ENCODE assay signal across 20 cellular contexts in the genomic region with DNA sequence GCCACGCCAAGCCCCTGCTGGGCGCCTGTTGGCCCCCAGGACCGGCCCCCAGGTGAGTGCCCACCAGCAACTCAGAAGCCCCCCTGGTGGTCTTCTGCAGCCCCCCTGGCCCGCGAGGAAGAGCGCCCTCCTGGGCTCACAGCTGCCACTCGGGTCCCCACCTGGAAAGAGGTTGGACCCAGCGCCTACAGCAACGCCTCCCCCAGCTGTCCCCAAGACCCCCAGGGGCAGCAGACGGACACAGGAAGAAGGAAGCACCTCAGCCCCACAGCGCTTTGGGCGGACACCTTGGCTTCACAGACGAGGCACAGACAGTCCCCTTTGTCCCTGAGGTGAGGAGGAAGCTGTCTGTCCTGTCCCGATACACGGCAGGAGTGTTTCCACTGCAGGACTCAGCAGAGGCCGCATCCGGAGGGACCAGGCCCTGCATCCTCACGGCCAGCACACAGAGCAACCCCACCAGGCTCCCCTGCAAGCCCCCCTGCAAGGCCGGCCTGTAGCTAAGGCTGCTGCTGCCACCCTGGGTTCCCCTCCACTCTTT.
DNase-seq lines count a peak whose midpoint lies in the region; ATAC-seq, FAIRE-seq and TF ChIP-seq lines count a peak whose summit lies in the region.
"Had no signal": no experiment of that assay in that cellular context is flagged by ENCODE, and none has a peak within 500 bp of the region (broad histone marks: within the 10 kb centered on the region; RNA-seq: fewer than 3 reads in every experiment).

No MANE protein-coding gene starts in this region.

- FAIRE-seq in K562 (lab: Jason Lieb, UNC) = no peak
- FAIRE-seq: G401.6, GM12892 had no signal

- BruUV-seq in K562 (replicated peaks; lab: Mats Ljungman, UMichigan) = no TSS peak

- H2AFZ ChIP-seq in K562 (ENCODE audit: low read depth, low read length) = peak overlapping the region; percentile 73; the same call in 1 of the 2 replicates
- H2AFZ ChIP-seq: PC-9 had no signal

- H3K36me3 ChIP-seq in K562 (ENCODE audit: control insufficient read depth, insufficient read depth, low read length) (no peaks in the 10 kb centered on the region), aorta (ENCODE audit: control insufficient read depth in 1 of 2, insufficient read depth in 2 of 2, low read length in 1 of 2) (no peaks in the 10 kb centered on the region)

- ATAC-seq in K562 = no peak
- no peak for ATAC-seq in aorta (ENCODE audit: low FRiP score)
- ATAC-seq in HG02970 (IDR thresholded peaks at IDR 0.05; ENCODE audit: low FRiP score, unreplicated experiment) = no peak

- POLR2A ChIA-PET in K562 (lab: Yijun Ruan, JAX) = interaction anchor here (0.7 to 1.4 kb wide), 3 partner anchors 7 to 35 kb away, joined by 3 to 4 read pairs (median 3); no protein-coding TSS in a partner anchor

- CTCF ChIA-PET in activated naive CD4-positive, alpha-beta T cell treated with anti-CD3 and anti-CD28 coated beads, Interleukin-2, amount 10 ng/mL, durations not matched to agents 7 days and 5 days (lab: Charles Lee) = no interaction called here
- CTCF ChIA-PET in K562 (lab: Yijun Ruan, JAX; ENCODE audit: low intra/inter-chr PET ratio) = no interaction called here

- no peak for TF ChIP-seq CTCF in K562 (IDR thresholded peaks at IDR 0.05 in 2 of 3, conservative IDR thresholded peaks at IDR 0.05 in 1 of 3; ENCODE audit: insufficient read depth in 2 of 3, low read depth in 1 of 3, low read length in 3 of 3)
- TF ChIP-seq CTCF in nephron progenitor cell (IDR thresholded peaks at IDR 0.05) = no peak

- H3K4me1 ChIP-seq in K562 (replicated peaks in 1 of 2; ENCODE audit: control insufficient read depth in 2 of 2, insufficient read depth in 2 of 2, low read length in 2 of 2) = peaks cover 4 to 46% of the 10 kb centered on the region in 2 experiments
- no peaks in the 10 kb centered on the region for H3K4me1 ChIP-seq in aorta (ENCODE audit: control insufficient read depth in 1 of 2, insufficient read depth in 2 of 2, low read length in 2 of 2)

- DNase-seq in activated naive CD4-positive, alpha-beta T cell treated with anti-CD3 and anti-CD28 coated beads, Interleukin-2, amount 50 U/mL, for 16 hours = peak; percentile 7
- no peak for DNase-seq in activated naive CD4-positive, alpha-beta T cell treated with anti-CD3 and anti-CD28 coated beads, Interleukin-2, amount 10 ng/mL, durations not matched to agents 7 days and 5 days
- DNase-seq in K562 (ENCODE audit: extremely low read depth in 1 of 4, low spot score in 3 of 4) (no peak), nephron progenitor cell (peak; percentile 2), aorta (peak; percentile 13 to 62), NCI-H2029 treated with DMSO at 0.1 percent for 48 hours (lab: John Stamatoyannopoulos, UW) (no peak), mucosa of gallbladder (ENCODE audit: low spot score) (no peak)
- DNase-seq: Calu3, DMS79 treated with DMSO at 0.1 percent for 48 hours, Karpas-422, MM.1S, NCI-H1105, NCI-H187 treated with DMSO at 0.1 percent for 48 hours, NCI-H446 treated with DMSO at 0.1 percent for 48 hours, NCI-H748 treated with DMSO at 0.1 percent for 48 hours, PC-9, SHP77 treated with DMSO at 0.1 percent for 48 hours had no signal

- peaks cover 5% of the 10 kb centered on the region for H3K4me1 Mint-ChIP-seq in activated naive CD4-positive, alpha-beta T cell treated with anti-CD3 and anti-CD28 coated beads, Interleukin-2, amount 10 ng/mL, durations not matched to agents 7 days and 5 days
- H3K4me1 Mint-ChIP-seq in nephron progenitor cell = peaks cover 18% of the 10 kb centered on the region

- H3K4me2 ChIP-seq in K562 (ENCODE audit: insufficient read depth, low read length) = no peak overlapping the region
- H3K4me2 ChIP-seq: PC-9 had no signal

- no peaks in the 10 kb centered on the region for H4K20me1 ChIP-seq in K562 (replicated peaks; ENCODE audit: control insufficient read depth, insufficient read depth, low read length)

- H3K27me3 ChIP-seq in K562 (ENCODE audit: control insufficient read depth in 2 of 2, insufficient read depth in 2 of 2, low read length in 2 of 2) = peaks cover 26 to 59% of the 10 kb centered on the region in 2 experiments; a peak in 4 of 5 replicates
- no peaks in the 10 kb centered on the region for H3K27me3 ChIP-seq in aorta (ENCODE audit: control insufficient read depth in 1 of 2, insufficient read depth in 2 of 2, low read length in 1 of 2)

- TF ChIP-seq EP300 in K562 (IDR thresholded peaks at IDR 0.05; ENCODE audit: low read length) = no peak

- in situ Hi-C loops in K562 (cut with MboI) = no loop called here

- peaks cover 64% of the 10 kb centered on the region for H3K27me3 Mint-ChIP-seq in activated naive CD4-positive, alpha-beta T cell treated with anti-CD3 and anti-CD28 coated beads, Interleukin-2, amount 10 ng/mL, durations not matched to agents 7 days and 5 days
- peaks cover 76% of the 10 kb centered on the region for H3K27me3 Mint-ChIP-seq in nephron progenitor cell (ENCODE audit: low read depth, poor library complexity)

- peak overlapping the region; percentile 62; the same call in 1 of the 3 replicates for H3K27ac ChIP-seq in K562 (ENCODE audit: extremely low read depth, low read depth, low read length)
- H3K27ac ChIP-seq in aorta (ENCODE audit: low read depth in 1 of 2, low read length in 2 of 2) = no peak overlapping the region
- H3K27ac ChIP-seq: PC-9 had no signal

- no peak for TF ChIP-seq RAD21 in K562 (CRISPR knock-in tag; conservative IDR thresholded peaks at IDR 0.05 in 1 of 2, IDR thresholded peaks at IDR 0.05 in 1 of 2)

- no peak overlapping the region for H3K27ac Mint-ChIP-seq in activated naive CD4-positive, alpha-beta T cell treated with anti-CD3 and anti-CD28 coated beads, Interleukin-2, amount 10 ng/mL, durations not matched to agents 7 days and 5 days
- no peak overlapping the region for H3K27ac Mint-ChIP-seq in nephron progenitor cell

- H3K36me3 Mint-ChIP-seq in activated naive CD4-positive, alpha-beta T cell treated with anti-CD3 and anti-CD28 coated beads, Interleukin-2, amount 10 ng/mL, durations not matched to agents 7 days and 5 days = no peaks in the 10 kb centered on the region
- peaks cover 8% of the 10 kb centered on the region for H3K36me3 Mint-ChIP-seq in nephron progenitor cell (ENCODE audit: low read depth)

- no peak for TF ChIP-seq POLR2A in K562 (conservative IDR thresholded peaks at IDR 0.05)

- peaks cover 5% of the 10 kb centered on the region for H3K9me3 Mint-ChIP-seq in activated naive CD4-positive, alpha-beta T cell treated with anti-CD3 and anti-CD28 coated beads, Interleukin-2, amount 10 ng/mL, durations not matched to agents 7 days and 5 days
- H3K9me3 Mint-ChIP-seq in nephron progenitor cell = peaks cover 31% of the 10 kb centered on the region

- 82% methylated on average over 13 of the region's 19 CpGs for WGBS in K562 (ENCODE audit: insufficient coverage, low coverage, missing lambda C conversion rate)
- WGBS in aorta, 2 donors = 77 to 80% methylated on average over 18 to 19 of the region's 19 CpGs

- H3K4me3 ChIP-seq in K562 = peak overlapping the region; percentile 37; the same call in 1 of the 2 replicates
- no peak overlapping the region for H3K4me3 ChIP-seq in aorta (ENCODE audit: low read length in 2 of 2)
- H3K4me3 ChIP-seq: PC-9 had no signal

- intact Hi-C loops in K562 (cut with micrococcal nuclease) (loop anchor here (1.0 kb wide), 1 partner anchor 110 kb away; no protein-coding TSS in a partner anchor), aorta (cut with DNase I) (no loop called here)

- H3K9ac ChIP-seq in K562 (ENCODE audit: insufficient read depth in 1 of 2, low read depth in 2 of 2, low read length in 2 of 2) = peak overlapping the region in 1 of 2 experiments; percentile 88; a peak in 2 of 4 replicates

- H3K9me3 ChIP-seq in K562 (replicated peaks; ENCODE audit: control insufficient read depth, insufficient read depth, low read depth, low read length) (no peaks in the 10 kb centered on the region), aorta (ENCODE audit: control insufficient read depth, low read length) (peaks cover 3% of the 10 kb centered on the region)

- H3K79me2 ChIP-seq in K562 (ENCODE audit: control insufficient read depth, insufficient read depth, low read length) = no peaks in the 10 kb centered on the region

- no peaks in the 10 kb centered on the region for H3K9me1 ChIP-seq in K562 (ENCODE audit: control insufficient read depth, insufficient read depth, low read length)

- no peak overlapping the region for H3K4me3 Mint-ChIP-seq in activated naive CD4-positive, alpha-beta T cell treated with anti-CD3 and anti-CD28 coated beads, Interleukin-2, amount 10 ng/mL, durations not matched to agents 7 days and 5 days
- no peak overlapping the region for H3K4me3 Mint-ChIP-seq in nephron progenitor cell

TF ChIP-seq in K562, 482 proteins besides CTCF, POLR2A, EP300 and RAD21:
- TF ChIP-seq CEBPZ (IDR thresholded peaks at IDR 0.05; ENCODE audit: borderline replicate concordance, low read depth, low read length) (no peak), MTA2 (IDR thresholded peaks at IDR 0.05; ENCODE audit: low read depth) (no peak), POLR2G (IDR thresholded peaks at IDR 0.05; ENCODE audit: low read depth, low read length) (no peak), SNIP1 (IDR thresholded peaks at IDR 0.05; ENCODE audit: low read depth) (no peak), FOS (IDR thresholded peaks at IDR 0.05; ENCODE audit: extremely low read depth, insufficient read length) (no peak)

Comparison
In these comparisons a context has a peak if more than half of its experiments do, and no peak if none do; other contexts are left out.
1. DNase-seq: peak in activated naive CD4-positive, alpha-beta T cell treated with anti-CD3 and anti-CD28 coated beads, Interleukin-2, amount 50 U/mL, for 16 hours (single experiment), nephron progenitor cell (single experiment) and aorta (2 of 2); none in activated naive CD4-positive, alpha-beta T cell treated with anti-CD3 and anti-CD28 coated beads, Interleukin-2, amount 10 ng/mL, durations not matched to agents 7 days and 5 days (single experiment), K562 (0 of 4), NCI-H2029 treated with DMSO at 0.1 percent for 48 hours (single experiment) and mucosa of gallbladder (single experiment).